15 cellular contexts compared by ENCODE assay signal in the genomic region with DNA sequence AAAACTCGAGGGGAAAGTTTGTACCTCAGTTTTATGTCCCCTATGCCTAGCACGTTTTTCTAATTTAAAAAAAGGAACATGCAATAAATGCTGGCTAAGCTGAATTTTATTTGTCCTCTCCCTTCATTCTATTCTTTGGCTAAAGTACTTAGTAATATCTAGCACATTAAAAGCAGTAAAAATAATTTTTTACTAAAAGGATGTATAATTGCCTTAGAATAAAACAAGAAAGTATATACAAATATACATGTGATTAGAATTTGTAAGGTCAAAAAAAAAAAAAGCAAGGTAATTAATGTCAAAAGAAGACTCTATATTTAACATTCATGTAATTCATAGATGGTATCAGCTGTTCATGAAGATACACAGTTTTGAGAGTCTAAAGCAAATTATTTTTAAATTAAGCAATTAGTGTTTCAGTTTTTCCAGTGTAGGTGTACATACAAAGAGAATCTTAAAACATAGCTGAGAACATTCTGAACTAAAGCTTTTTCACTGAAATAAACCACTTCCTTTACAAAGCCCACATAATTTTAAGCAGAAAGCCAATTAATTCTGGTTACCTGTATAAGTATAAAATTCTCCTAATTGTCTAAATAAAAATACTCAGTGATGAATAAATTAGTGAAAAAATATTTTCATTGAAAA. TPM values are rescaled to one million over a fixed set of nuclear protein-coding genes. Genes with fewer than 3 reads are reported as not detected.
DNase-seq lines count a peak whose midpoint lies in the region; ATAC-seq and TF ChIP-seq lines count a peak whose summit lies in the region.
"Had no signal": no experiment of that assay in that cellular context is flagged by ENCODE, and none has a peak within 500 bp of the region (broad histone marks: within the 10 kb centered on the region; RNA-seq: fewer than 3 reads in every experiment).

No MANE protein-coding gene starts in this region.

- CTCF ChIA-PET in activated CD8-positive, alpha-beta T cell treated with anti-CD3 and anti-CD28 coated beads for 36 hours (lab: Charles Lee), result interaction anchor here (0.8 to 1.9 kb wide), 3 partner anchors 51 to 140 kb away, joined by 3 to 4 read pairs (median 4); no protein-coding TSS in a partner anchor
- CTCF ChIA-PET in naive thymus-derived CD4-positive, alpha-beta T cell (lab: Charles Lee), result interaction anchor here (0.6 to 1.6 kb wide), 7 partner anchors 20 to 706 kb away, joined by 3 to 6 read pairs (median 3); no protein-coding TSS in a partner anchor

- H3K27ac Mint-ChIP-seq in activated CD4-positive, alpha-beta T cell treated with anti-CD3 and anti-CD28 coated beads, Interleukin-2, amount 10 ng/mL, durations not matched to agents 24 days and 14 days, result no peak overlapping the region
- H3K27ac Mint-ChIP-seq in activated CD8-positive, alpha-beta T cell treated with anti-CD3 and anti-CD28 coated beads for 36 hours, result peak overlapping the region; percentile 93
- peak overlapping the region in 7 of 9 donors; percentile 28 to 91 (median 84) for H3K27ac Mint-ChIP-seq in naive thymus-derived CD4-positive, alpha-beta T cell

- H3K36me3 ChIP-seq in naive thymus-derived CD4-positive, alpha-beta T cell (ENCODE audit: control insufficient read depth in 2 of 3, insufficient read depth in 3 of 3, low read length in 3 of 3), result no peaks in the 10 kb centered on the region
- no peaks in the 10 kb centered on the region for H3K36me3 ChIP-seq in tibial nerve
- H3K36me3 ChIP-seq: transverse colon had no signal

- no peak for DNase-seq in activated CD4-positive, alpha-beta T cell treated with anti-CD3 and anti-CD28 coated beads, Interleukin-2, amount 10 ng/mL, durations not matched to agents 24 days and 14 days
- DNase-seq in activated CD4-positive, alpha-beta T cell treated with anti-CD3 and anti-CD28 coated beads, Interleukin-2, amount 50 U/mL, for 48 hours, result no peak
- no peak for DNase-seq in activated CD8-positive, alpha-beta T cell treated with anti-CD3 and anti-CD28 coated beads for 36 hours
- DNase-seq in naive thymus-derived CD4-positive, alpha-beta T cell, result peak in 4 of 9 donors; percentile 16 to 27 (median 22)
- DNase-seq in tibial nerve (ENCODE audit: low spot score in 2 of 2), result no peak
- DNase-seq in NCI-H510A treated with DMSO at 0.1 percent for 48 hours (lab: John Stamatoyannopoulos, UW), result no peak
- DNase-seq: 8988T, amniotic stem cell, mesenchymal stem cell, NCI-H2107, transverse colon had no signal

- H3K27me3 Mint-ChIP-seq in activated CD4-positive, alpha-beta T cell treated with anti-CD3 and anti-CD28 coated beads, Interleukin-2, amount 10 ng/mL, durations not matched to agents 24 days and 14 days, result no peaks in the 10 kb centered on the region
- no peaks in the 10 kb centered on the region for H3K27me3 Mint-ChIP-seq in activated CD8-positive, alpha-beta T cell treated with anti-CD3 and anti-CD28 coated beads for 36 hours
- no peaks in the 10 kb centered on the region for H3K27me3 Mint-ChIP-seq in naive thymus-derived CD4-positive, alpha-beta T cell

- H3K4me1 ChIP-seq in naive thymus-derived CD4-positive, alpha-beta T cell (ENCODE audit: control insufficient read depth in 2 of 2, insufficient read depth in 2 of 2, low read length in 2 of 2), result peaks cover 0 to 38% of the 10 kb centered on the region in 2 donors
- H3K4me1 ChIP-seq in tibial nerve, result peaks cover 0 to 6% (median 0%) of the 10 kb centered on the region in 4 donors
- H3K4me1 ChIP-seq: transverse colon had no signal

- WGBS in tibial nerve, 2 donors, result 69% methylated on average over 2 of the region's 2 CpGs

- TF ChIP-seq POLR2A in tibial nerve (IDR thresholded peaks at IDR 0.05), result no peak

- H3K36me3 Mint-ChIP-seq in activated CD4-positive, alpha-beta T cell treated with anti-CD3 and anti-CD28 coated beads, Interleukin-2, amount 10 ng/mL, durations not matched to agents 24 days and 14 days (ENCODE audit: low read depth), result peaks cover 20% of the 10 kb centered on the region
- peaks cover 29% of the 10 kb centered on the region for H3K36me3 Mint-ChIP-seq in activated CD8-positive, alpha-beta T cell treated with anti-CD3 and anti-CD28 coated beads for 36 hours (ENCODE audit: low read depth)
- H3K36me3 Mint-ChIP-seq in naive thymus-derived CD4-positive, alpha-beta T cell, result peaks cover 0 to 19% (median 4%) of the 10 kb centered on the region in 5 donors

- POLR2A ChIA-PET in activated CD8-positive, alpha-beta T cell treated with anti-CD3 and anti-CD28 coated beads for 36 hours (lab: Charles Lee), result interaction anchor here (0.8 to 1.2 kb wide), 6 partner anchors 27 to 175 kb away, joined by 3 to 4 read pairs (median 3); partner anchors contain the start of gene MYB
- POLR2A ChIA-PET in naive thymus-derived CD4-positive, alpha-beta T cell (lab: Charles Lee), result interaction anchor here (0.5 to 1.8 kb wide), 10 partner anchors 11 to 1651 kb away, joined by 3 to 9 read pairs (median 4); partner anchors contain the start of gene HBS1L

- peaks cover 39% of the 10 kb centered on the region for H3K4me1 Mint-ChIP-seq in activated CD4-positive, alpha-beta T cell treated with anti-CD3 and anti-CD28 coated beads, Interleukin-2, amount 10 ng/mL, durations not matched to agents 24 days and 14 days
- peaks cover 66% of the 10 kb centered on the region for H3K4me1 Mint-ChIP-seq in activated CD8-positive, alpha-beta T cell treated with anti-CD3 and anti-CD28 coated beads for 36 hours (ENCODE audit: low read depth)
- H3K4me1 Mint-ChIP-seq in naive thymus-derived CD4-positive, alpha-beta T cell, result peaks cover 19 to 90% (median 76%) of the 10 kb centered on the region in 7 donors

- no peaks in the 10 kb centered on the region for H3K9me3 ChIP-seq in naive thymus-derived CD4-positive, alpha-beta T cell (ENCODE audit: control insufficient read depth in 2 of 3, low read length in 3 of 3)
- no peaks in the 10 kb centered on the region for H3K9me3 ChIP-seq in tibial nerve
- H3K9me3 ChIP-seq: transverse colon had no signal

- intact Hi-C loops in activated CD4-positive, alpha-beta T cell treated with anti-CD3 and anti-CD28 coated beads, Interleukin-2, amount 10 ng/mL, durations not matched to agents 24 days and 14 days (cut with micrococcal nuclease), result loop anchor here (1.0 kb wide), 1 partner anchor 8 kb away; no protein-coding TSS in a partner anchor
- intact Hi-C loops in activated CD8-positive, alpha-beta T cell treated with anti-CD3 and anti-CD28 coated beads for 36 hours (cut with micrococcal nuclease), result no loop called here
- intact Hi-C loops in naive thymus-derived CD4-positive, alpha-beta T cell (cut with micrococcal nuclease), result loop anchor here in 1 of 2 donors (1.0 to 2.0 kb wide), 2 partner anchors 8 to 23 kb away; no protein-coding TSS in a partner anchor

- ATAC-seq in GM21529 (IDR thresholded peaks at IDR 0.05; ENCODE audit: unreplicated experiment), result peak; percentile 19
- ATAC-seq in activated CD8-positive, alpha-beta T cell treated with anti-CD3 and anti-CD28 coated beads for 36 hours, result peak; percentile 28
- ATAC-seq in naive thymus-derived CD4-positive, alpha-beta T cell, result no peak
- no peak for ATAC-seq in GM18519 (IDR thresholded peaks at IDR 0.05; ENCODE audit: low FRiP score, unreplicated experiment)
- ATAC-seq: Panc1 had no signal

- H3K27ac ChIP-seq in naive thymus-derived CD4-positive, alpha-beta T cell (ENCODE audit: low read depth, low read length), result peak overlapping the region; percentile 57
- H3K27ac ChIP-seq in tibial nerve, result no peak overlapping the region
- H3K27ac ChIP-seq: BLaER1 treated with 17β-estradiol and CSF1 and Interleukin-3, amounts not matched to agents 10 nM and 100 nM; transverse colon had no signal

- peak overlapping the region; percentile 6 for H3K4me3 Mint-ChIP-seq in activated CD4-positive, alpha-beta T cell treated with anti-CD3 and anti-CD28 coated beads, Interleukin-2, amount 10 ng/mL, durations not matched to agents 24 days and 14 days
- H3K4me3 Mint-ChIP-seq in activated CD8-positive, alpha-beta T cell treated with anti-CD3 and anti-CD28 coated beads for 36 hours, result peak overlapping the region; percentile 51
- H3K4me3 Mint-ChIP-seq in naive thymus-derived CD4-positive, alpha-beta T cell, result peak overlapping the region in 9 of 10 donors; percentile 2 to 75 (median 65)

- TF ChIP-seq CTCF in activated CD8-positive, alpha-beta T cell treated with anti-CD3 and anti-CD28 coated beads for 36 hours (IDR thresholded peaks at IDR 0.05), result no peak
- TF ChIP-seq CTCF in tibial nerve (IDR thresholded peaks at IDR 0.05), result no peak

- no peak for TF ChIP-seq EP300 in tibial nerve (IDR thresholded peaks at IDR 0.05)

- no peak overlapping the region for H3K4me3 ChIP-seq in naive thymus-derived CD4-positive, alpha-beta T cell (ENCODE audit: low read length)
- H3K4me3 ChIP-seq in tibial nerve, result no peak overlapping the region
- H3K4me3 ChIP-seq: BLaER1 treated with 17β-estradiol and CSF1 and Interleukin-3, amounts not matched to agents 10 nM and 100 nM; transverse colon had no signal

- H3K27me3 ChIP-seq in naive thymus-derived CD4-positive, alpha-beta T cell (ENCODE audit: control insufficient read depth in 2 of 2, insufficient read depth in 2 of 2, low read length in 2 of 2), result no peaks in the 10 kb centered on the region
- H3K27me3 ChIP-seq in tibial nerve, result no peaks in the 10 kb centered on the region
- H3K27me3 ChIP-seq: BLaER1 treated with 17β-estradiol and CSF1 and Interleukin-3, amounts not matched to agents 10 nM and 100 nM; transverse colon had no signal

- H3K9me3 Mint-ChIP-seq in activated CD4-positive, alpha-beta T cell treated with anti-CD3 and anti-CD28 coated beads, Interleukin-2, amount 10 ng/mL, durations not matched to agents 24 days and 14 days, result no peaks in the 10 kb centered on the region
- no peaks in the 10 kb centered on the region for H3K9me3 Mint-ChIP-seq in activated CD8-positive, alpha-beta T cell treated with anti-CD3 and anti-CD28 coated beads for 36 hours
- no peaks in the 10 kb centered on the region for H3K9me3 Mint-ChIP-seq in naive thymus-derived CD4-positive, alpha-beta T cell

RNA-seq across cellular contexts. Expression of gene HBS1L, which starts 32.4 kb away (rescaled TPM):
- 94.4 and 104 TPM in 2 replicates for total RNA-seq in activated CD4-positive, alpha-beta T cell treated with anti-CD3 and anti-CD28 coated beads, Interleukin-2, amount 10 ng/mL, durations not matched to agents 24 days and 14 days
- total RNA-seq in activated CD8-positive, alpha-beta T cell treated with anti-CD3 and anti-CD28 coated beads for 36 hours, result 100 to 1,000 TPM; 146 to 147 TPM
- 100 to 1,000 TPM in 1 of 5 experiments, 10 to 100 TPM in 4; 70.0 to 112 (median 83.1) TPM for total RNA-seq in naive thymus-derived CD4-positive, alpha-beta T cell
- 10 to 100 TPM; 61.4 to 70.5 TPM for polyA plus RNA-seq in naive thymus-derived CD4-positive, alpha-beta T cell
- 10 to 100 TPM; 31.2 to 54.2 (median 46.0) TPM for total RNA-seq in tibial nerve

Comparison
In these comparisons a context has a peak if more than half of its experiments do, and no peak if none do; other contexts are left out.
1. H3K4me3 Mint-ChIP-seq: peak in every context shown above with its lines; median percentile 65 in naive thymus-derived CD4-positive, alpha-beta T cell; 51 in activated CD8-positive, alpha-beta T cell treated with anti-CD3 and anti-CD28 coated beads for 36 hours; 6 in activated CD4-positive, alpha-beta T cell treated with anti-CD3 and anti-CD28 coated beads, Interleukin-2, amount 10 ng/mL, durations not matched to agents 24 days and 14 days.
2. ATAC-seq: peak in GM21529 (single experiment) and activated CD8-positive, alpha-beta T cell treated with anti-CD3 and anti-CD28 coated beads for 36 hours (single experiment); none in naive thymus-derived CD4-positive, alpha-beta T cell (single experiment) and GM18519 (single experiment).